In genomic region chr2:43576983-43577892, GRCh38 we compare ENCODE assay signal across 8 cellular contexts. TPM values are rescaled to one million over a fixed set of nuclear protein-coding genes. Genes with fewer than 3 reads are reported as not detected.
DNase-seq lines count a peak whose midpoint lies in the region; ATAC-seq and TF ChIP-seq lines count a peak whose summit lies in the region.

No MANE protein-coding gene starts in this region.

- H3K27me3 ChIP-seq in colonic mucosa, result no peaks in the 10 kb centered on the region

- no peak overlapping the region for H3K4me2 ChIP-seq in OCI-LY7 (ENCODE audit: low read length)

- TF ChIP-seq CTCF in HEK293 (tag by site-specific recombination; IDR thresholded peaks at IDR 0.05), result no peak
- TF ChIP-seq CTCF in OCI-LY7 (conservative IDR thresholded peaks at IDR 0.05; ENCODE audit: low read length), result peak; percentile 99
- peak; percentile 62 for TF ChIP-seq CTCF in colonic mucosa (IDR thresholded peaks at IDR 0.05)

- ATAC-seq in HG03175 (IDR thresholded peaks at IDR 0.05; ENCODE audit: unreplicated experiment), result no peak
- ATAC-seq in stimulated activated memory B cell treated with anti-CD40 and anti-IgM and Interleukin-4, amounts not matched to agents 10 μg/mL and 1 μg/mL and 100 μg/mL, for 72 hours, result no peak
- no peak for ATAC-seq in HG02798 (IDR thresholded peaks at IDR 0.05; ENCODE audit: poor library complexity, unreplicated experiment)

- no peaks in the 10 kb centered on the region for H3K27me3 Mint-ChIP-seq in stimulated activated memory B cell treated with anti-CD40 and anti-IgM and Interleukin-4, amounts not matched to agents 10 μg/mL and 1 μg/mL and 100 μg/mL, for 72 hours

- H3K4me1 Mint-ChIP-seq in stimulated activated memory B cell treated with anti-CD40 and anti-IgM and Interleukin-4, amounts not matched to agents 10 μg/mL and 1 μg/mL and 100 μg/mL, for 72 hours, result no peaks in the 10 kb centered on the region

- no peak overlapping the region for H3K27ac Mint-ChIP-seq in stimulated activated memory B cell treated with anti-CD40 and anti-IgM and Interleukin-4, amounts not matched to agents 10 μg/mL and 1 μg/mL and 100 μg/mL, for 72 hours

- intact Hi-C loops in OCI-LY7 (cut with micrococcal nuclease; ENCODE audit: unreplicated experiment) (no loop called here), colonic mucosa (cut with DNase I) (loop anchor here (10.0 kb wide), 1 partner anchor 752 kb away; no protein-coding TSS in a partner anchor)

- H4K20me1 ChIP-seq in OCI-LY7 (ENCODE audit: insufficient read depth, low read length), result no peaks in the 10 kb centered on the region

- H3K36me3 ChIP-seq in HEK293 (ENCODE audit: control insufficient read depth in 2 of 2, insufficient read depth in 1 of 2, low read length in 2 of 2), result peaks cover 49 to 69% of the 10 kb centered on the region in 2 experiments
- H3K36me3 ChIP-seq in OCI-LY7 (ENCODE audit: insufficient read depth, low read length), result peaks cover 97% of the 10 kb centered on the region
- no peaks in the 10 kb centered on the region for H3K36me3 ChIP-seq in colonic mucosa

- no peak overlapping the region for H2AFZ ChIP-seq in OCI-LY7 (ENCODE audit: low read length)

- H3K4me3 ChIP-seq in HEK293 (ENCODE audit: low read depth, low read length) (no peak overlapping the region), OCI-LY7 (ENCODE audit: low read depth, low read length, poor library complexity, severe bottlenecking) (no peak overlapping the region), colonic mucosa (no peak overlapping the region)

- H3K79me2 ChIP-seq in OCI-LY7 (ENCODE audit: insufficient read depth, low read depth, low read length), result no peaks in the 10 kb centered on the region

- H3K4me1 ChIP-seq in HEK293 (ENCODE audit: control insufficient read depth, insufficient read depth, low read length) (no peaks in the 10 kb centered on the region), OCI-LY7 (ENCODE audit: insufficient read depth, low read length, poor library complexity, severe bottlenecking) (no peaks in the 10 kb centered on the region), colonic mucosa (no peaks in the 10 kb centered on the region)

- peaks cover 33% of the 10 kb centered on the region for H3K36me3 Mint-ChIP-seq in stimulated activated memory B cell treated with anti-CD40 and anti-IgM and Interleukin-4, amounts not matched to agents 10 μg/mL and 1 μg/mL and 100 μg/mL, for 72 hours

- DNase-seq in DMS114 treated with DMSO at 0.1 percent for 48 hours (lab: John Stamatoyannopoulos, UW; ENCODE audit: unreplicated experiment) (peak; percentile 41), OCI-LY7 (ENCODE audit: low spot score) (peak; percentile 65), colonic mucosa (no peak), lung microvascular endothelial cell (ENCODE audit: low read depth in 2 of 2) (peak; percentile 79 to 83)

- POLR2A ChIA-PET in HEK293 (lab: Yijun Ruan, JAX) (interaction anchor here (0.6 to 4.2 kb wide), 2 partner anchors 15 to 19 kb away, joined by 4 to 16 read pairs; partner anchors contain the start of gene THADA), OCI-LY7 (lab: Charles Lee) (interaction anchor here (0.6 to 1.2 kb wide), 3 partner anchors 16 to 805 kb away, joined by 3 to 5 read pairs (median 4); no protein-coding TSS in a partner anchor)

- CTCF ChIA-PET in HEK293 (lab: Yijun Ruan, JAX) (interaction anchor here (0.6 to 2.9 kb wide), 36 partner anchors 10 to 1193 kb away, joined by 3 to 35 read pairs (median 4); partner anchors contain the start of gene THADA), OCI-LY7 (lab: Charles Lee; ENCODE audit: unreplicated experiment) (no interaction called here)

- H3K9ac ChIP-seq in colonic mucosa (ENCODE audit: low read depth in 2 of 2, low read length in 2 of 2), result no peak overlapping the region

- H3K27ac ChIP-seq in HEK293 (ENCODE audit: extremely low read depth, low read depth, low read length) (no peak overlapping the region), OCI-LY7 (ENCODE audit: low read depth, low read length, poor library complexity, severe bottlenecking) (no peak overlapping the region), colonic mucosa (no peak overlapping the region)

- H3K9me2 ChIP-seq in OCI-LY7 (ENCODE audit: insufficient read depth, low read length), result no peaks in the 10 kb centered on the region

- no peak overlapping the region for H3K4me3 Mint-ChIP-seq in stimulated activated memory B cell treated with anti-CD40 and anti-IgM and Interleukin-4, amounts not matched to agents 10 μg/mL and 1 μg/mL and 100 μg/mL, for 72 hours

- H3K9me3 ChIP-seq in HEK293 (ENCODE audit: control insufficient read depth, insufficient read depth, low read depth, low read length), result no peaks in the 10 kb centered on the region
- H3K9me3 ChIP-seq in OCI-LY7 (ENCODE audit: low read length), result no peaks in the 10 kb centered on the region
- no peaks in the 10 kb centered on the region for H3K9me3 ChIP-seq in colonic mucosa

- no peaks in the 10 kb centered on the region for H3K9me3 Mint-ChIP-seq in stimulated activated memory B cell treated with anti-CD40 and anti-IgM and Interleukin-4, amounts not matched to agents 10 μg/mL and 1 μg/mL and 100 μg/mL, for 72 hours

- no TSS peak for BruUV-seq in OCI-LY7 (replicated peaks; lab: Mats Ljungman, UMichigan)

TF ChIP-seq in HEK293, 187 proteins besides CTCF, POLR2A, EP300 and RAD21:
- TF ChIP-seq ZNF362 (tag by site-specific recombination; IDR thresholded peaks at IDR 0.05) (peak; percentile 89), ZNF121 (tag by site-specific recombination; IDR thresholded peaks at IDR 0.05) (no peak), AEBP2 (tag by site-specific recombination; IDR thresholded peaks at IDR 0.05; ENCODE audit: borderline replicate concordance) (no peak), ZNF670 (tag by site-specific recombination; IDR thresholded peaks at IDR 0.05; ENCODE audit: low read depth) (no peak), ZNF654 (tag by site-specific recombination; IDR thresholded peaks at IDR 0.05; ENCODE audit: low read depth) (peak; percentile 28; the same call in 1 of the 2 replicates)

RNA-seq across cellular contexts. Expression of gene THADA, which starts 18.6 kb away (rescaled TPM):
- 31.2 and 32.0 TPM in 2 replicates for total RNA-seq in OCI-LY7 (2014; rRNA removed; shearing (Covaris generic))
- total RNA-seq in OCI-LY7 (2022) (30.1 and 32.3 TPM in 2 replicates), colonic mucosa (10 to 100 TPM; 14.6 to 31.4 TPM), lung microvascular endothelial cell (13.9 and 22.8 TPM in 2 replicates)

RNA-seq across cellular contexts. Expression of gene PLEKHH2, which starts 59.8 kb away (rescaled TPM):
- total RNA-seq in OCI-LY7 (2014; rRNA removed; shearing (Covaris generic)), result 0.88 and 1.5 TPM in 2 replicates
- total RNA-seq in OCI-LY7 (2022), result 1.1 and 2.6 TPM in 2 replicates
- 1 to 10 TPM; 1.6 to 5.5 TPM for total RNA-seq in colonic mucosa
- total RNA-seq in lung microvascular endothelial cell, result under 0.01 TPM in 1 of 2 replicates, not detected in the other
